17 cellular contexts compared by ENCODE assay signal in the genomic region with DNA sequence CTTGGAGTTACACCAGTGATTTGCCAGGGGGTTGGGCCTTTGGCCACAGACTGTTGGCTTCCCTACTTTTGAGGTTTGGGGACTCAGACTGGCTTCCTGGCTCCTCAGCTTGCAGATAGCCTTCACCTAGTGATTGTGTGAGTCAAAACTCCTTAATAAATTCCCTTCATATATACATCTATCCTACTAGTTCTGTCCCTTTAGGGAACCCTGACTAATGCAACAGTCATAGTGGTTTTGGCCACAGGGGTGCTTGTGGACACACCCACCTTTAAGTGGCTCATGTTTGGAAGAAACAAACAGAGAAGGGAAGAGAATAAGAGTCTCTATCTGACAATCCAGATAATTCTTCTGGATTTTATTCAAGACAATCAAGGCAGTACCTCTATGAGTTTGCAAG.
"Had no signal": no experiment of that assay in that cellular context is flagged by ENCODE, and none has a peak within 500 bp of the region (broad histone marks: within the 10 kb centered on the region; RNA-seq: fewer than 3 reads in every experiment).

No MANE protein-coding gene starts in this region.

- H3K27ac ChIP-seq: gastroesophageal sphincter, heart right ventricle, tibial nerve, uterus had no signal

- H3K36me3 ChIP-seq: gastroesophageal sphincter, heart right ventricle, tibial nerve, uterus had no signal

- H3K9me3 ChIP-seq: mucosa of descending colon, uterus had no signal

- H3K4me1 ChIP-seq: gastroesophageal sphincter, heart right ventricle, tibial nerve, uterus had no signal

- FAIRE-seq: endothelial cell of umbilical vein had no signal

- H3K4me3 ChIP-seq: gastroesophageal sphincter, heart right ventricle, mucosa of descending colon, tibial nerve, uterus had no signal

- DNase-seq: activated CD4-positive, alpha-beta T cell treated with anti-CD3 and anti-CD28 coated beads, Interleukin-2, amount 10 ng/mL, durations not matched to agents 24 days and 14 days; activated CD8-positive, alpha-beta T cell treated with anti-CD3 and anti-CD28 coated beads for 36 hours; activated naive CD4-positive, alpha-beta T cell treated with anti-CD3 and anti-CD28 coated beads for 36 hours; activated T-cell treated with anti-CD3 and anti-CD28 coated beads, Interleukin-2, amount 50 U/mL, for 1 hour; effector memory CD4-positive, alpha-beta T cell; heart right ventricle; immature natural killer cell; mesenchymal stem cell; mucosa of descending colon; naive B cell; stimulated activated CD4-positive, alpha-beta T cell treated with anti-CD3 and anti-CD28 coated beads, Interleukin-2, amount 100 ng/mL, for 24 hours; stimulated activated naive CD8-positive, alpha-beta T cell treated with anti-CD3 and anti-CD28 coated beads, Interleukin-15, Interleukin-2, amounts not matched to agents 100 U/mL and 50 U/mL, for 24 hours; T-cell; uterus had no signal

- H3K27me3 ChIP-seq: gastroesophageal sphincter, heart right ventricle, tibial nerve, uterus had no signal

- ATAC-seq: activated CD8-positive, alpha-beta T cell treated with anti-CD3 and anti-CD28 coated beads for 36 hours; gastroesophageal sphincter; heart right ventricle; mucosa of descending colon; stimulated activated naive CD8-positive, alpha-beta T cell treated with anti-CD3 and anti-CD28 coated beads, Interleukin-15, Interleukin-2, amounts not matched to agents 100 U/mL and 50 U/mL, for 24 hours; T-cell had no signal
